ENCODE assay signal across 1 cellular context in the genomic region with DNA sequence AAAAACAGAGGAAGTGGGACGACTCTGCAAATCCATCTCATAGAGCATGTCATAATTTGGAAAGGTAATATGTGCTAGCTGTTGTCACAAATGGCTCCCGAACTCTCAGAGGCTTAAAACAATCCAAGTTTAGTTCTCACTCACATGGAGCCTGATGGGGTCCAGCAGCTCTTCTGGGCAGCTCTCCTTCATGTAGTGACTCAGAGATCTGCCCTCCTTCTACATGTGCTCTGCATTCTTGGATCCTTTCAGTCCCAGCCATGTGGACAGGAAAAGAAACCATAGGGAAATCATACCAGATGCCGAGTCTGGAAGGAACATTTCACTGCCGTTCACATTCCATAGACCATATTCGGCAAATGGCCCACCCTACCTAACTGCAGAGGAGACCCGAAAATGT.
TF ChIP-seq lines count a peak whose summit lies in the region.

No MANE protein-coding gene starts in this region.

TF ChIP-seq in HepG2, 621 proteins besides CTCF, POLR2A, EP300 and RAD21 (continued from another document):
- TF ChIP-seq ZNF407 (CRISPR knock-in tag; IDR thresholded peaks at IDR 0.05; ENCODE audit: not compliant biosample characterization) (no peak), ZNF616 (CRISPR knock-in tag; IDR thresholded peaks at IDR 0.05; ENCODE audit: low read depth) (no peak), SYNCRIP (IDR thresholded peaks at IDR 0.05; ENCODE audit: insufficient read depth, low read depth, low read length) (no peak), SRY (CRISPR knock-in tag; IDR thresholded peaks at IDR 0.05) (no peak)
- TF ChIP-seq, protein P1, sequence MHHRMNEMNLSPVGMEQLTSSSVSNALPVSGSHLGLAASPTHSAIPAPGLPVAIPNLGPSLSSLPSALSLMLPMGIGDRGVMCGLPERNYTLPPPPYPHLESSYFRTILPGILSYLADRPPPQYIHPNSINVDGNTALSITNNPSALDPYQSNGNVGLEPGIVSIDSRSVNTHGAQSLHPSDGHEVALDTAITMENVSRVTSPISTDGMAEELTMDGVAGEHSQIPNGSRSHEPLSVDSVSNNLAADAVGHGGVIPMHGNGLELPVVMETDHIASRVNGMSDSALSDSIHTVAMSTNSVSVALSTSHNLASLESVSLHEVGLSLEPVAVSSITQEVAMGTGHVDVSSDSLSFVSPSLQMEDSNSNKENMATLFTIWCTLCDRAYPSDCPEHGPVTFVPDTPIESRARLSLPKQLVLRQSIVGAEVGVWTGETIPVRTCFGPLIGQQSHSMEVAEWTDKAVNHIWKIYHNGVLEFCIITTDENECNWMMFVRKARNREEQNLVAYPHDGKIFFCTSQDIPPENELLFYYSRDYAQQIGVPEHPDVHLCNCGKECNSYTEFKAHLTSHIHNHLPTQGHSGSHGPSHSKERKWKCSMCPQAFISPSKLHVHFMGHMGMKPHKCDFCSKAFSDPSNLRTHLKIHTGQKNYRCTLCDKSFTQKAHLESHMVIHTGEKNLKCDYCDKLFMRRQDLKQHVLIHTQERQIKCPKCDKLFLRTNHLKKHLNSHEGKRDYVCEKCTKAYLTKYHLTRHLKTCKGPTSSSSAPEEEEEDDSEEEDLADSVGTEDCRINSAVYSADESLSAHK (CRISPR knock-in tag; IDR thresholded peaks at IDR 0.05; ENCODE audit: borderline replicate concordance): no peak
- TF ChIP-seq, protein P2, sequence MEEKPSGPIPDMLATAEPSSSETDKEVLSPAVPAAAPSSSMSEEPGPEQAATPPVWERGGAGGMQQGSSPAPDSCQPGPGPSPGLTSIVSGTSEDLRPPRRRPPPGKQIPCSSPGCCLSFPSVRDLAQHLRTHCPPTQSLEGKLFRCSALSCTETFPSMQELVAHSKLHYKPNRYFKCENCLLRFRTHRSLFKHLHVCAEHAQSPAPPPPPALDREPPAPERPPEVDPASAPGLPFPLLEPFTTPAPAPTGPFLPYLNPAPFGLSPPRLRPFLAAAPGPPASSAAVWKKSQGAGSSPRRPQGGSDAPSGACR (CRISPR knock-in tag; IDR thresholded peaks at IDR 0.05): no peak
TF ChIP-seq in HepG2: peak in this region for 0.
